8 cellular contexts compared by ENCODE assay signal in genomic region chr9:6680797-6681146, GRCh38. TPM values are rescaled to one million over a fixed set of nuclear protein-coding genes. Genes with fewer than 3 reads are reported as not detected.
DNase-seq lines count a peak whose midpoint lies in the region; ATAC-seq and TF ChIP-seq lines count a peak whose summit lies in the region.

No MANE protein-coding gene starts in this region.

- no peaks in the 10 kb centered on the region for H3K27me3 Mint-ChIP-seq in activated T-cell treated with anti-CD3 and anti-CD28 coated beads, Interleukin-2, amount 50 U/mL, for 24 hours
- peaks cover 2% of the 10 kb centered on the region for H3K27me3 Mint-ChIP-seq in neural progenitor cell (ENCODE audit: insufficient read depth, low read depth)

- peak overlapping the region; percentile 50 for H3K9ac ChIP-seq in neural progenitor cell

- H2AFZ ChIP-seq in neural progenitor cell (replicated peaks), result peak overlapping the region; percentile 70

- H3K4me3 ChIP-seq in fibroblast of the aortic adventitia (ENCODE audit: low read depth, low read length) (peak overlapping the region; percentile 86), neural progenitor cell (peak overlapping the region; percentile 56), transverse colon (peak overlapping the region; percentile 44 to 74 (median 60))

- WGBS in transverse colon (ENCODE audit: low coverage in 1 of 2), 2 donors, result 0 to 1% methylated on average over 2 to 26 of the region's 26 CpGs

- H3K27ac Mint-ChIP-seq in activated T-cell treated with anti-CD3 and anti-CD28 coated beads, Interleukin-2, amount 50 U/mL, for 24 hours, result peak overlapping the region; percentile 100
- peak overlapping the region; percentile 59 for H3K27ac Mint-ChIP-seq in neural progenitor cell

- H3K27ac ChIP-seq in neural progenitor cell, result peak overlapping the region; percentile 97
- H3K27ac ChIP-seq in transverse colon, result peak overlapping the region; percentile 93 to 97 (median 96)

- DNase-seq in NCI-H748 (lab: John Stamatoyannopoulos, UW; ENCODE audit: unreplicated experiment) (peak; percentile 79), NCI-H748 treated with DMSO at 0.1 percent for 48 hours (lab: John Stamatoyannopoulos, UW) (no peak), NCI-H1930 (lab: John Stamatoyannopoulos, UW) (peak; percentile 54 to 74), fibroblast of the aortic adventitia (ENCODE audit: low read depth) (peak; percentile 36), neural progenitor cell (ENCODE audit: low spot score) (peak; percentile 71), transverse colon (peak; percentile 77)
- no peak for DNase-seq in activated T-cell treated with anti-CD3 and anti-CD28 coated beads, Interleukin-2, amount 50 U/mL, for 24 hours

- peak overlapping the region; percentile 92 for H3K4me3 Mint-ChIP-seq in activated T-cell treated with anti-CD3 and anti-CD28 coated beads, Interleukin-2, amount 50 U/mL, for 24 hours
- H3K4me3 Mint-ChIP-seq in neural progenitor cell, result peak overlapping the region; percentile 86

- H3K36me3 Mint-ChIP-seq in activated T-cell treated with anti-CD3 and anti-CD28 coated beads, Interleukin-2, amount 50 U/mL, for 24 hours (ENCODE audit: low read depth), result peaks cover 31% of the 10 kb centered on the region
- peaks cover 1% of the 10 kb centered on the region for H3K36me3 Mint-ChIP-seq in neural progenitor cell

- intact Hi-C loops in transverse colon (cut with DNase I; ENCODE audit: low total_unique reads), result loop anchor here (5.0 kb wide), 1 partner anchor 1688 kb away; no protein-coding TSS in a partner anchor

- no peaks in the 10 kb centered on the region for H3K36me3 ChIP-seq in neural progenitor cell
- no peaks in the 10 kb centered on the region for H3K36me3 ChIP-seq in transverse colon

- ATAC-seq in HG02642 (IDR thresholded peaks at IDR 0.05; ENCODE audit: poor library complexity, unreplicated experiment), result peak; percentile 36

- peaks cover 19% of the 10 kb centered on the region for H3K79me2 ChIP-seq in neural progenitor cell (ENCODE audit: low read depth)

- TF ChIP-seq POLR2A in transverse colon (IDR thresholded peaks at IDR 0.05), result no peak

- no peak for TF ChIP-seq EP300 in transverse colon (IDR thresholded peaks at IDR 0.05; ENCODE audit: low read depth)

- no peaks in the 10 kb centered on the region for H3K9me3 ChIP-seq in neural progenitor cell (ENCODE audit: low read depth)
- H3K9me3 ChIP-seq in transverse colon, result no peaks in the 10 kb centered on the region

- peaks cover 20% of the 10 kb centered on the region for H3K4me1 Mint-ChIP-seq in activated T-cell treated with anti-CD3 and anti-CD28 coated beads, Interleukin-2, amount 50 U/mL, for 24 hours (ENCODE audit: low read depth)
- peaks cover 13% of the 10 kb centered on the region for H3K4me1 Mint-ChIP-seq in neural progenitor cell

- no peaks in the 10 kb centered on the region for H3K9me3 Mint-ChIP-seq in activated T-cell treated with anti-CD3 and anti-CD28 coated beads, Interleukin-2, amount 50 U/mL, for 24 hours
- H3K9me3 Mint-ChIP-seq in neural progenitor cell, result peaks cover 2% of the 10 kb centered on the region

- H3K4me1 ChIP-seq in neural progenitor cell, result peaks cover 6% of the 10 kb centered on the region
- H3K4me1 ChIP-seq in transverse colon, result peaks cover 0 to 14% (median 9%) of the 10 kb centered on the region in 4 donors

- H3F3A ChIP-seq in neural progenitor cell (ENCODE audit: low read depth), result peaks cover 23% of the 10 kb centered on the region

- no peaks in the 10 kb centered on the region for H4K20me1 ChIP-seq in neural progenitor cell (ENCODE audit: low read depth)

- peak overlapping the region; percentile 73 for H3K4me2 ChIP-seq in neural progenitor cell

- in situ Hi-C loops in transverse colon (cut with MboI; ENCODE audit: low pct_ligation_motif_present in 1 of 4, low pct_unique_long_range_greater_than_20kb in 1 of 4, low sequenced_read_pairs in 3 of 4), result loop anchor here in 1 of 4 donors (10.0 kb wide), 2 partner anchors 74 to 1046 kb away; partner anchors contain the start of gene KDM4C

- TF ChIP-seq CTCF in fibroblast of the aortic adventitia (IDR thresholded peaks at IDR 0.05; ENCODE audit: insufficient read depth, low read length) (no peak), neural progenitor cell (IDR thresholded peaks at IDR 0.05) (no peak), transverse colon (IDR thresholded peaks at IDR 0.05) (peak in 2 of 5 experiments; percentile 3 to 14)

- H3K27me3 ChIP-seq in neural progenitor cell, result no peaks in the 10 kb centered on the region
- no peaks in the 10 kb centered on the region for H3K27me3 ChIP-seq in transverse colon

RNA-seq across cellular contexts. Expression of gene GLDC, which starts 35.2 kb away (rescaled TPM):
- total RNA-seq in fibroblast of the aortic adventitia (ENCODE audit: low replicate concordance) (0.65 and 1.8 TPM in 2 replicates), neural progenitor cell (ENCODE audit: low replicate concordance) (81.6 and 100 TPM in 2 replicates), transverse colon (10 to 100 TPM in 1 of 4 donors, 1 to 10 TPM in 1, under 1 TPM in 1, not detected in 1; 0.41 to 70.7 (median 2.4) TPM)

Comparison
In these comparisons a context has a peak if more than half of its experiments do, and no peak if none do; other contexts are left out.
1. DNase-seq: peak in NCI-H748 (single experiment), NCI-H1930 (2 of 2), fibroblast of the aortic adventitia (single experiment), neural progenitor cell (single experiment) and transverse colon (single experiment); none in NCI-H748 treated with DMSO at 0.1 percent for 48 hours (single experiment) and activated T-cell treated with anti-CD3 and anti-CD28 coated beads, Interleukin-2, amount 50 U/mL, for 24 hours (single experiment).
2. Peak in every context shown above with its lines, with median percentiles within 50 percentile points of each other: H3K4me3 ChIP-seq.